27 cellular contexts compared by ENCODE assay signal in the genomic region with DNA sequence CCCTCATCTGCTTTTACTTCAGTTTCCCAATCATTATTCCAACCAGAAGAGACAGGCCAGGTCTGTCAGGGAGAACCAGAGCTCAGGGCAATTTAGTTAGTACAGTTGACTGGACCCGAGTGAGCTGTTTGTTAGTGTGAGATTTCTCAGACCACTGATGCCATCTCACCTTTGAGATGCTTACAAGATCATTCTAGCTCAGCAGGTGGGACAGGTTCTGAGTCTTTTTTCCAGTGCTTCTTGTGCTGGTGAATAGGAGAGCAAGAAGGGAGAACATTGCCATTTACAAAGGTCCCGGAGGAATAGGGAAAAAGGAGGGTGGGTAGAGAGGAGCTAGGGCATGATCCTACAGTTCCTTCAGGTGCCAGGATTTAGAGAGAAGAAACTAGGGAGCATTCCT.
"Had no signal": no experiment of that assay in that cellular context is flagged by ENCODE, and none has a peak within 500 bp of the region (broad histone marks: within the 10 kb centered on the region; RNA-seq: fewer than 3 reads in every experiment).

No MANE protein-coding gene starts in this region.

- H3K36me3 ChIP-seq: adrenal gland, colonic mucosa had no signal

- H3K4me1 Mint-ChIP-seq: activated CD4-positive, alpha-beta T cell treated with anti-CD3 and anti-CD28 coated beads, Interleukin-2, amount 10 ng/mL, durations not matched to agents 7 days and 5 days; activated T-helper 17 cell treated with anti-CD3 and anti-CD28 coated beads, Interleukin-2, amount 50 U/mL, for 72 hours had no signal

- H3K4me3 ChIP-seq: adrenal gland, body of pancreas, colonic mucosa, esophagus muscularis mucosa, gastrocnemius medialis, heart left ventricle had no signal

- H3K9me3 Mint-ChIP-seq: activated CD4-positive, alpha-beta T cell treated with anti-CD3 and anti-CD28 coated beads, Interleukin-2, amount 10 ng/mL, durations not matched to agents 7 days and 5 days; activated CD8-positive, alpha-beta T cell treated with anti-CD3 and anti-CD28 coated beads for 36 hours; activated T-cell treated with anti-CD3 and anti-CD28 coated beads, Interleukin-2, amount 50 U/mL, for 4 hours; activated T-helper 17 cell treated with anti-CD3 and anti-CD28 coated beads, Interleukin-2, amount 50 U/mL, for 72 hours had no signal

- H3K27me3 ChIP-seq: adrenal gland, body of pancreas, colonic mucosa, esophagus muscularis mucosa, foreskin keratinocyte, gastrocnemius medialis, heart left ventricle had no signal

- H3K4me3 Mint-ChIP-seq: activated CD4-positive, alpha-beta T cell treated with anti-CD3 and anti-CD28 coated beads, Interleukin-2, amount 10 ng/mL, durations not matched to agents 7 days and 5 days; activated CD8-positive, alpha-beta T cell treated with anti-CD3 and anti-CD28 coated beads for 36 hours; activated naive CD8-positive, alpha-beta T cell; activated T-cell treated with anti-CD3 and anti-CD28 coated beads, Interleukin-2, amount 50 U/mL, for 4 hours; activated T-helper 17 cell treated with anti-CD3 and anti-CD28 coated beads, Interleukin-2, amount 50 U/mL, for 72 hours had no signal

- H3K27ac ChIP-seq: adrenal gland, body of pancreas, colonic mucosa, esophagus muscularis mucosa, foreskin keratinocyte, gastrocnemius medialis, heart left ventricle had no signal

- H3K27me3 Mint-ChIP-seq: activated CD4-positive, alpha-beta T cell treated with anti-CD3 and anti-CD28 coated beads, Interleukin-2, amount 10 ng/mL, durations not matched to agents 7 days and 5 days; activated CD8-positive, alpha-beta T cell treated with anti-CD3 and anti-CD28 coated beads for 36 hours; activated naive CD8-positive, alpha-beta T cell; activated T-helper 17 cell treated with anti-CD3 and anti-CD28 coated beads, Interleukin-2, amount 50 U/mL, for 72 hours had no signal

- H3K27ac Mint-ChIP-seq: activated CD4-positive, alpha-beta T cell treated with anti-CD3 and anti-CD28 coated beads, Interleukin-2, amount 10 ng/mL, durations not matched to agents 7 days and 5 days; activated CD8-positive, alpha-beta T cell treated with anti-CD3 and anti-CD28 coated beads for 36 hours; activated naive CD8-positive, alpha-beta T cell; activated T-helper 17 cell treated with anti-CD3 and anti-CD28 coated beads, Interleukin-2, amount 50 U/mL, for 72 hours had no signal

- H3K4me1 ChIP-seq: adrenal gland, colonic mucosa, esophagus muscularis mucosa, foreskin keratinocyte, gastrocnemius medialis had no signal

- DNase-seq: activated CD4-positive, alpha-beta T cell treated with anti-CD3 and anti-CD28 coated beads for 1 hour; activated CD4-positive, alpha-beta T cell treated with anti-CD3 and anti-CD28 coated beads for 4 hours; activated CD4-positive, alpha-beta T cell treated with anti-CD3 and anti-CD28 coated beads, Interleukin-2, amount 10 ng/mL, durations not matched to agents 7 days and 5 days; activated CD4-positive, alpha-beta T cell treated with anti-CD3 and anti-CD28 coated beads, Interleukin-2, amount 50 U/mL, for 4 hours; activated CD8-positive, alpha-beta memory T cell treated with anti-CD3 and anti-CD28 coated beads for 24 hours; activated CD8-positive, alpha-beta T cell treated with anti-CD3 and anti-CD28 coated beads for 36 hours; activated effector memory CD4-positive, alpha-beta T cell treated with Interleukin-2 at 50 U/mL for 16 hours; activated gamma-delta T cell treated with Interleukin-2 at 50 U/mL for 16 hours; activated naive CD4-positive, alpha-beta T cell treated with anti-CD3 and anti-CD28 coated beads, Interleukin-2, amount 50 U/mL, for 16 hours; activated naive CD4-positive, alpha-beta T cell treated with Interleukin-2 at 50 U/mL for 16 hours; activated T-cell treated with anti-CD3 and anti-CD28 coated beads, Interleukin-2, amount 50 U/mL, for 4 hours; adrenal gland; amygdala; aorta; body of pancreas; caudate nucleus; colonic mucosa; effector CD8-positive, alpha-beta T cell; erythroblast; foreskin keratinocyte; gastrocnemius medialis; glutamatergic neuron; heart left ventricle; T-helper 2 cell had no signal

- H3K9me3 ChIP-seq: adrenal gland, body of pancreas, colonic mucosa, esophagus muscularis mucosa, gastrocnemius medialis had no signal
